In the genomic region with DNA sequence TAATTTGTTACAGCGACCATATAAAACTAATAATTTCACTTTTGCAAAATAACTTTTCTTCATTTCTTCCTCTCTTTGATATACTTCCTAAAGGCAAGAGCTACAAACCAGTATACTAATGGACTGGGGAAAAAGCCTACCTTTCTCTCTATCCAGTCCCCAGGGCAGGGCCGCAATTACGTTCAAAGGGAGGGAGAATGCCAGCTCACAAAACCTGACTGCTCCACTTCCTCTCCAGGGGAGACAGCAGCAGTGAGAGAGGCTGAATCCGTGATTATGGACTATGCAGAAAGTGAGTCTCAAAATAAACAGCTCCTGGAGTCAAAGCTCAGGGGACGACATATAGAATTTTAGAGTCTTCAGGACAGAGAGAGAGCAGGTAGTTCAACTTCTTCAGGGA, we compare ENCODE assay signal across 18 cellular contexts.
DNase-seq lines count a peak whose midpoint lies in the region; ATAC-seq and TF ChIP-seq lines count a peak whose summit lies in the region.
"Had no signal": no experiment of that assay in that cellular context is flagged by ENCODE, and none has a peak within 500 bp of the region (broad histone marks: within the 10 kb centered on the region; RNA-seq: fewer than 3 reads in every experiment).

No MANE protein-coding gene starts in this region.

- H3K36me3 ChIP-seq in endodermal cell (ENCODE audit: control insufficient read depth, insufficient read depth, low read length): no peaks in the 10 kb centered on the region
- no peaks in the 10 kb centered on the region for H3K36me3 ChIP-seq in neuronal stem cell (replicated peaks in 1 of 2; ENCODE audit: control insufficient read depth in 2 of 2, insufficient read depth in 2 of 2, low read length in 2 of 2)
- H3K36me3 ChIP-seq in left ventricle myocardium inferior: no peaks in the 10 kb centered on the region
- H3K36me3 ChIP-seq: Peyer's patch, SJSA1 had no signal

- no peak overlapping the region for H3K23ac ChIP-seq in neuronal stem cell (ENCODE audit: low read depth, low read length, poor library complexity)

- H4K91ac ChIP-seq in neuronal stem cell (ENCODE audit: low read depth, low read length, poor library complexity): no peak overlapping the region

- H3K9me3 Mint-ChIP-seq in endodermal cell: no peaks in the 10 kb centered on the region
- H3K9me3 Mint-ChIP-seq: CD8-positive, alpha-beta T cell; HFFc6 had no signal

- peaks cover 23% of the 10 kb centered on the region for H3K4me1 Mint-ChIP-seq in endodermal cell

- peak; percentile 27 for DNase-seq in Daoy (ENCODE audit: low read depth)
- DNase-seq in NCI-H1436 (lab: John Stamatoyannopoulos, UW): peak; percentile 60
- peak; percentile 60 for DNase-seq in endodermal cell
- DNase-seq in neuronal stem cell (ENCODE audit: low spot score): no peak
- no peak for DNase-seq in NCI-H2107 treated with DMSO at 0.1 percent for 48 hours (lab: John Stamatoyannopoulos, UW; ENCODE audit: unreplicated experiment)
- no peak for DNase-seq in left ventricle myocardium inferior
- DNase-seq: Calu3; CD8-positive, alpha-beta T cell; HFFc6; NCI-H1694; NCI-H2107; NCI-H345; NCI-H524 treated with DMSO at 0.1 percent for 48 hours; Peyer's patch had no signal

- H3K4me1 ChIP-seq in endodermal cell (ENCODE audit: control insufficient read depth, insufficient read depth, low read length) (peaks cover 3% of the 10 kb centered on the region), neuronal stem cell (ENCODE audit: control insufficient read depth in 2 of 2, insufficient read depth in 1 of 2, low read depth in 1 of 2, low read length in 2 of 2) (peaks cover 4 to 5% of the 10 kb centered on the region in 2 donors), left ventricle myocardium inferior (peaks cover 25% of the 10 kb centered on the region)

- H3K36me3 Mint-ChIP-seq in endodermal cell (ENCODE audit: low read depth): no peaks in the 10 kb centered on the region
- H3K36me3 Mint-ChIP-seq: CD8-positive, alpha-beta T cell had no signal

- H3K27me3 ChIP-seq in endodermal cell (ENCODE audit: control insufficient read depth, insufficient read depth, low read length, poor library complexity, severe bottlenecking) (no peaks in the 10 kb centered on the region), neuronal stem cell (ENCODE audit: control insufficient read depth in 3 of 3, insufficient read depth in 3 of 3, low read depth in 1 of 3, low read length in 3 of 3) (no peaks in the 10 kb centered on the region), left ventricle myocardium inferior (ENCODE audit: low read depth) (peaks cover 92% of the 10 kb centered on the region)
- H3K27me3 ChIP-seq: Peyer's patch, SJSA1 had no signal

- no peak overlapping the region for H3K4me2 ChIP-seq in neuronal stem cell (ENCODE audit: insufficient read depth, low read length, poor library complexity, severe bottlenecking)
- H3K4me2 ChIP-seq: A549, KMS-11 had no signal

- no peak overlapping the region for H3K4ac ChIP-seq in neuronal stem cell (ENCODE audit: low read length)

- H2AFZ ChIP-seq in neuronal stem cell (ENCODE audit: low read length): peak overlapping the region; percentile 54

- H3K18ac ChIP-seq in neuronal stem cell (ENCODE audit: low read length): no peak overlapping the region

- H3K4me3 ChIP-seq in endodermal cell (ENCODE audit: low read length): no peak overlapping the region
- H3K4me3 ChIP-seq in neuronal stem cell (ENCODE audit: low read length in 2 of 2): no peak overlapping the region
- no peak overlapping the region for H3K4me3 ChIP-seq in left ventricle myocardium inferior
- H3K4me3 ChIP-seq: A549, Peyer's patch, SJSA1 had no signal

- no peak overlapping the region for H4K8ac ChIP-seq in neuronal stem cell (ENCODE audit: low read depth, low read length)

- H3K27me3 Mint-ChIP-seq in endodermal cell (ENCODE audit: insufficient read depth): peaks cover 8% of the 10 kb centered on the region

- H3K14ac ChIP-seq in neuronal stem cell (ENCODE audit: low read length): no peak overlapping the region

- no peak overlapping the region for H3K9ac ChIP-seq in endodermal cell (ENCODE audit: extremely low read depth, low read length, poor library complexity, severe bottlenecking)
- no peak overlapping the region for H3K9ac ChIP-seq in neuronal stem cell (ENCODE audit: low read depth, low read length, poor library complexity)
- H3K9ac ChIP-seq: KMS-11 had no signal

- H3K9me3 ChIP-seq in endodermal cell (ENCODE audit: control insufficient read depth, low read length) (no peaks in the 10 kb centered on the region), neuronal stem cell (replicated peaks in 1 of 2; ENCODE audit: control insufficient read depth in 2 of 2, insufficient read depth in 1 of 2, low read depth in 1 of 2, low read length in 2 of 2) (no peaks in the 10 kb centered on the region), left ventricle myocardium inferior (replicated peaks) (no peaks in the 10 kb centered on the region)
- H3K9me3 ChIP-seq: A549, Peyer's patch, SJSA1 had no signal

- intact Hi-C loops in left ventricle myocardium inferior (cut with micrococcal nuclease): no loop called here

- no peak overlapping the region for H2AK5ac ChIP-seq in neuronal stem cell (ENCODE audit: low read depth, low read length)

- no peak for ATAC-seq in GM21515 (IDR thresholded peaks at IDR 0.05; ENCODE audit: unreplicated experiment)
- ATAC-seq: A549; CD8-positive, alpha-beta T cell had no signal

- no peak overlapping the region for H3K27ac ChIP-seq in endodermal cell (ENCODE audit: low read depth, low read length)
- H3K27ac ChIP-seq in neuronal stem cell (replicated peaks; ENCODE audit: low read length): no peak overlapping the region
- H3K27ac ChIP-seq in left ventricle myocardium inferior (replicated peaks): no peak overlapping the region
- H3K27ac ChIP-seq: A549, KMS-11, Peyer's patch, SJSA1 had no signal

- H3K27ac Mint-ChIP-seq in endodermal cell: no peak overlapping the region
- H3K27ac Mint-ChIP-seq: CD8-positive, alpha-beta T cell; HFFc6 had no signal

- no peak overlapping the region for H3K4me3 Mint-ChIP-seq in endodermal cell
- H3K4me3 Mint-ChIP-seq: CD8-positive, alpha-beta T cell; HFFc6 had no signal

- H2BK15ac ChIP-seq in neuronal stem cell (ENCODE audit: low read length): no peak overlapping the region

- no peak overlapping the region for H2BK5ac ChIP-seq in neuronal stem cell (ENCODE audit: low read length)

- H2BK120ac ChIP-seq in neuronal stem cell (ENCODE audit: low read depth, low read length): no peak overlapping the region

- TF ChIP-seq CTCF in endodermal cell (conservative IDR thresholded peaks at IDR 0.05): no peak
- no peak for TF ChIP-seq CTCF in left ventricle myocardium inferior (IDR thresholded peaks at IDR 0.05; ENCODE audit: borderline replicate concordance)

- no peak overlapping the region for H2BK12ac ChIP-seq in neuronal stem cell (ENCODE audit: low read length)

- H3K79me1 ChIP-seq in neuronal stem cell (ENCODE audit: low read depth, low read length): no peaks in the 10 kb centered on the region

- WGBS in endodermal cell (ENCODE audit: insufficient coverage in 1 of 2, insufficient read length in 1 of 2), 2 experiments: 60 to 80% methylated on average over 3 to 5 of the region's 5 CpGs
- no CpG with 5 or more reads among the region's 5 CpGs for WGBS in neuronal stem cell (ENCODE audit: extremely low coverage in 2 of 2, insufficient read length in 2 of 2, insufficient replicate concordance in 1 of 2), 2 donors

Comparison
In these comparisons a context has a peak if more than half of its experiments do, and no peak if none do; other contexts are left out.
1. DNase-seq: peak in Daoy (single experiment), NCI-H1436 (single experiment) and endodermal cell (single experiment); none in neuronal stem cell (single experiment), NCI-H2107 treated with DMSO at 0.1 percent for 48 hours (single experiment) and left ventricle myocardium inferior (single experiment).